ENCODE assay signal across 16 cellular contexts in genomic region chr20:45372241-45372640, GRCh38. TPM values are rescaled to one million over a fixed set of nuclear protein-coding genes. Genes with fewer than 3 reads are reported as not detected.
DNase-seq lines count a peak whose midpoint lies in the region; ATAC-seq and TF ChIP-seq lines count a peak whose summit lies in the region.
"Had no signal": no experiment of that assay in that cellular context is flagged by ENCODE, and none has a peak within 500 bp of the region (broad histone marks: within the 10 kb centered on the region; RNA-seq: fewer than 3 reads in every experiment).

No MANE protein-coding gene starts in this region.

- POLR2A ChIA-PET in activated CD8-positive, alpha-beta T cell treated with anti-CD3 and anti-CD28 coated beads, Interleukin-2, amount 10 ng/mL, durations not matched to agents 7 days and 5 days (lab: Charles Lee), result interaction anchor here (2.0 to 3.6 kb wide), 2 partner anchors 9 to 64 kb away, joined by 13 to 31 read pairs; partner anchors contain the start of gene SYS1
- POLR2A ChIA-PET in activated CD8-positive, alpha-beta T cell treated with anti-CD3 and anti-CD28 coated beads for 36 hours (lab: Charles Lee), result interaction anchor here (0.8 to 3.6 kb wide), 6 partner anchors 9 to 72 kb away, joined by 3 to 35 read pairs (median 6); partner anchors contain the start of genes DBNDD2, PIGT and SYS1

- CTCF ChIA-PET in activated CD8-positive, alpha-beta T cell treated with anti-CD3 and anti-CD28 coated beads, Interleukin-2, amount 10 ng/mL, durations not matched to agents 7 days and 5 days (lab: Charles Lee), result interaction anchor here (0.8 to 20.4 kb wide), 10 partner anchors 10 to 398 kb away, joined by 3 to 606 read pairs (median 32); partner anchors contain the start of genes PIGT and SYS1
- CTCF ChIA-PET in activated CD8-positive, alpha-beta T cell treated with anti-CD3 and anti-CD28 coated beads for 36 hours (lab: Charles Lee), result interaction anchor here (1.5 to 24.4 kb wide), 11 partner anchors 10 to 399 kb away, joined by 3 to 549 read pairs (median 25); partner anchors contain the start of genes PIGT and SYS1

- intact Hi-C loops in activated CD8-positive, alpha-beta T cell treated with anti-CD3 and anti-CD28 coated beads for 36 hours (cut with micrococcal nuclease), result no loop called here

- H3K4me3 Mint-ChIP-seq in activated CD8-positive, alpha-beta T cell treated with anti-CD3 and anti-CD28 coated beads, Interleukin-2, amount 10 ng/mL, durations not matched to agents 7 days and 5 days, result no peak overlapping the region
- no peak overlapping the region for H3K4me3 Mint-ChIP-seq in activated CD8-positive, alpha-beta T cell treated with anti-CD3 and anti-CD28 coated beads for 36 hours
- peak overlapping the region; percentile 49 for H3K4me3 Mint-ChIP-seq in activated T-helper 17 cell treated with anti-CD3 and anti-CD28 coated beads, Interleukin-2, amount 50 U/mL, for 72 hours
- H3K4me3 Mint-ChIP-seq in stimulated activated naive B cell treated with anti-CD40 and anti-IgM and Interleukin-4, amounts not matched to agents 10 μg/mL and 1 μg/mL and 100 μg/mL, for 72 hours, result peak overlapping the region; percentile 70 to 81

- no peak for DNase-seq in activated CD8-positive, alpha-beta T cell treated with anti-CD3 and anti-CD28 coated beads, Interleukin-2, amount 10 ng/mL, durations not matched to agents 7 days and 5 days
- no peak for DNase-seq in activated CD8-positive, alpha-beta T cell treated with anti-CD3 and anti-CD28 coated beads for 36 hours
- no peak for DNase-seq in stimulated activated naive B cell treated with anti-CD40 and anti-IgM and Interleukin-4, amounts not matched to agents 10 μg/mL and 1 μg/mL and 100 μg/mL, for 72 hours
- no peak for DNase-seq in amygdala (lab: John Stamatoyannopoulos, UW)
- no peak for DNase-seq in medulla oblongata (ENCODE audit: extremely low spot score)
- DNase-seq: activated gamma-delta T cell, DMS153, foreskin melanocyte, NCI-H1436 treated with DMSO at 0.1 percent for 48 hours, NCI-H69 had no signal

- peak overlapping the region; percentile 66 for H3K27ac ChIP-seq in layer of hippocampus (ENCODE audit: low read depth, low read length)

- H3K9me3 Mint-ChIP-seq in activated CD8-positive, alpha-beta T cell treated with anti-CD3 and anti-CD28 coated beads, Interleukin-2, amount 10 ng/mL, durations not matched to agents 7 days and 5 days (ENCODE audit: insufficient read depth), result no peaks in the 10 kb centered on the region
- no peaks in the 10 kb centered on the region for H3K9me3 Mint-ChIP-seq in activated CD8-positive, alpha-beta T cell treated with anti-CD3 and anti-CD28 coated beads for 36 hours
- no peaks in the 10 kb centered on the region for H3K9me3 Mint-ChIP-seq in activated T-helper 17 cell treated with anti-CD3 and anti-CD28 coated beads, Interleukin-2, amount 50 U/mL, for 72 hours
- no peaks in the 10 kb centered on the region for H3K9me3 Mint-ChIP-seq in stimulated activated naive B cell treated with anti-CD40 and anti-IgM and Interleukin-4, amounts not matched to agents 10 μg/mL and 1 μg/mL and 100 μg/mL, for 72 hours

- H3K27ac Mint-ChIP-seq in activated CD8-positive, alpha-beta T cell treated with anti-CD3 and anti-CD28 coated beads, Interleukin-2, amount 10 ng/mL, durations not matched to agents 7 days and 5 days, result peak overlapping the region; percentile 58
- H3K27ac Mint-ChIP-seq in activated CD8-positive, alpha-beta T cell treated with anti-CD3 and anti-CD28 coated beads for 36 hours, result no peak overlapping the region
- peak overlapping the region; percentile 68 for H3K27ac Mint-ChIP-seq in activated T-helper 17 cell treated with anti-CD3 and anti-CD28 coated beads, Interleukin-2, amount 50 U/mL, for 72 hours
- no peak overlapping the region for H3K27ac Mint-ChIP-seq in stimulated activated naive B cell treated with anti-CD40 and anti-IgM and Interleukin-4, amounts not matched to agents 10 μg/mL and 1 μg/mL and 100 μg/mL, for 72 hours

- peaks cover 20% of the 10 kb centered on the region for H3K36me3 Mint-ChIP-seq in activated CD8-positive, alpha-beta T cell treated with anti-CD3 and anti-CD28 coated beads, Interleukin-2, amount 10 ng/mL, durations not matched to agents 7 days and 5 days (ENCODE audit: low read depth)
- H3K36me3 Mint-ChIP-seq in activated CD8-positive, alpha-beta T cell treated with anti-CD3 and anti-CD28 coated beads for 36 hours (ENCODE audit: low read depth), result peaks cover 10% of the 10 kb centered on the region
- H3K36me3 Mint-ChIP-seq in activated T-helper 17 cell treated with anti-CD3 and anti-CD28 coated beads, Interleukin-2, amount 50 U/mL, for 72 hours (ENCODE audit: low read depth), result peaks cover 29% of the 10 kb centered on the region
- H3K36me3 Mint-ChIP-seq in stimulated activated naive B cell treated with anti-CD40 and anti-IgM and Interleukin-4, amounts not matched to agents 10 μg/mL and 1 μg/mL and 100 μg/mL, for 72 hours, result peaks cover 22 to 47% of the 10 kb centered on the region in 2 donors

- H3K4me1 Mint-ChIP-seq in activated CD8-positive, alpha-beta T cell treated with anti-CD3 and anti-CD28 coated beads, Interleukin-2, amount 10 ng/mL, durations not matched to agents 7 days and 5 days (ENCODE audit: low read depth), result peaks cover 50% of the 10 kb centered on the region
- H3K4me1 Mint-ChIP-seq in activated CD8-positive, alpha-beta T cell treated with anti-CD3 and anti-CD28 coated beads for 36 hours (ENCODE audit: low read depth), result peaks cover 42% of the 10 kb centered on the region
- H3K4me1 Mint-ChIP-seq in activated T-helper 17 cell treated with anti-CD3 and anti-CD28 coated beads, Interleukin-2, amount 50 U/mL, for 72 hours, result peaks cover 21% of the 10 kb centered on the region
- H3K4me1 Mint-ChIP-seq in stimulated activated naive B cell treated with anti-CD40 and anti-IgM and Interleukin-4, amounts not matched to agents 10 μg/mL and 1 μg/mL and 100 μg/mL, for 72 hours, result peaks cover 47 to 71% of the 10 kb centered on the region in 2 donors

- TF ChIP-seq CTCF in activated CD8-positive, alpha-beta T cell treated with anti-CD3 and anti-CD28 coated beads for 36 hours (IDR thresholded peaks at IDR 0.05), result no peak

- no peak for ATAC-seq in activated CD8-positive, alpha-beta T cell treated with anti-CD3 and anti-CD28 coated beads, Interleukin-2, amount 10 ng/mL, durations not matched to agents 7 days and 5 days
- ATAC-seq in activated CD8-positive, alpha-beta T cell treated with anti-CD3 and anti-CD28 coated beads for 36 hours, result no peak
- ATAC-seq in activated T-helper 17 cell treated with anti-CD3 and anti-CD28 coated beads, Interleukin-2, amount 50 U/mL, for 72 hours (replicated peaks), result no peak
- no peak for ATAC-seq in stimulated activated naive B cell treated with anti-CD40 and anti-IgM and Interleukin-4, amounts not matched to agents 10 μg/mL and 1 μg/mL and 100 μg/mL, for 72 hours (replicated peaks)
- no peak for ATAC-seq in HG03135 (IDR thresholded peaks at IDR 0.05; ENCODE audit: unreplicated experiment)

- H3K27me3 ChIP-seq in layer of hippocampus (ENCODE audit: control insufficient read depth, insufficient read depth, low read length), result no peaks in the 10 kb centered on the region
- H3K27me3 ChIP-seq: uterus had no signal

- H3K27me3 Mint-ChIP-seq in activated CD8-positive, alpha-beta T cell treated with anti-CD3 and anti-CD28 coated beads, Interleukin-2, amount 10 ng/mL, durations not matched to agents 7 days and 5 days (ENCODE audit: low read depth), result no peaks in the 10 kb centered on the region
- no peaks in the 10 kb centered on the region for H3K27me3 Mint-ChIP-seq in activated CD8-positive, alpha-beta T cell treated with anti-CD3 and anti-CD28 coated beads for 36 hours
- H3K27me3 Mint-ChIP-seq in activated T-helper 17 cell treated with anti-CD3 and anti-CD28 coated beads, Interleukin-2, amount 50 U/mL, for 72 hours, result no peaks in the 10 kb centered on the region
- H3K27me3 Mint-ChIP-seq in stimulated activated naive B cell treated with anti-CD40 and anti-IgM and Interleukin-4, amounts not matched to agents 10 μg/mL and 1 μg/mL and 100 μg/mL, for 72 hours, result no peaks in the 10 kb centered on the region

RNA-seq across cellular contexts. Expression of gene TP53TG5, which starts 5.9 kb away (rescaled TPM):
- under 1 TPM in 1 of 2 experiments, not detected in 1; 0.16 TPM for total RNA-seq in activated CD8-positive, alpha-beta T cell treated with anti-CD3 and anti-CD28 coated beads, Interleukin-2, amount 10 ng/mL, durations not matched to agents 7 days and 5 days
- total RNA-seq in activated CD8-positive, alpha-beta T cell treated with anti-CD3 and anti-CD28 coated beads for 36 hours, result under 1 TPM in 1 of 2 experiments, not detected in 1; 0.29 TPM
- total RNA-seq in activated T-helper 17 cell treated with anti-CD3 and anti-CD28 coated beads, Interleukin-2, amount 50 U/mL, for 72 hours, result under 1 TPM; 0.11 to 0.50 TPM
- total RNA-seq: chondrocyte, myocyte had no signal

RNA-seq across cellular contexts. Expression of gene SYS1, which starts 9.3 kb away (rescaled TPM):
- 10 to 100 TPM; 28.0 to 30.8 TPM for total RNA-seq in activated CD8-positive, alpha-beta T cell treated with anti-CD3 and anti-CD28 coated beads, Interleukin-2, amount 10 ng/mL, durations not matched to agents 7 days and 5 days
- 10 to 100 TPM; 19.6 to 20.7 TPM for total RNA-seq in activated CD8-positive, alpha-beta T cell treated with anti-CD3 and anti-CD28 coated beads for 36 hours
- 10 to 100 TPM; 29.9 to 32.9 TPM for total RNA-seq in activated T-helper 17 cell treated with anti-CD3 and anti-CD28 coated beads, Interleukin-2, amount 50 U/mL, for 72 hours

RNA-seq across cellular contexts. Expression of gene SDC4, which starts 24.0 kb away (rescaled TPM):
- 1 to 10 TPM; 6.6 to 6.7 TPM for total RNA-seq in activated CD8-positive, alpha-beta T cell treated with anti-CD3 and anti-CD28 coated beads, Interleukin-2, amount 10 ng/mL, durations not matched to agents 7 days and 5 days
- 10 to 100 TPM; 21.1 to 22.0 TPM for total RNA-seq in activated CD8-positive, alpha-beta T cell treated with anti-CD3 and anti-CD28 coated beads for 36 hours
- 10 to 100 TPM; 21.6 to 62.6 TPM for total RNA-seq in activated T-helper 17 cell treated with anti-CD3 and anti-CD28 coated beads, Interleukin-2, amount 50 U/mL, for 72 hours

RNA-seq across cellular contexts. Expression of gene DBNDD2, which starts 35.8 kb away (rescaled TPM):
- 1 to 10 TPM; 8.1 to 10.0 TPM for total RNA-seq in activated CD8-positive, alpha-beta T cell treated with anti-CD3 and anti-CD28 coated beads, Interleukin-2, amount 10 ng/mL, durations not matched to agents 7 days and 5 days
- 10 to 100 TPM; 13.8 to 15.5 TPM for total RNA-seq in activated CD8-positive, alpha-beta T cell treated with anti-CD3 and anti-CD28 coated beads for 36 hours
- 10 to 100 TPM in 1 of 2 donors, 1 to 10 TPM in 1; 4.6 to 12.5 TPM for total RNA-seq in activated T-helper 17 cell treated with anti-CD3 and anti-CD28 coated beads, Interleukin-2, amount 50 U/mL, for 72 hours

RNA-seq across cellular contexts. Expression of gene PIGT, which starts 43.7 kb away (rescaled TPM):
- 10 to 100 TPM; 59.6 to 62.4 TPM for total RNA-seq in activated CD8-positive, alpha-beta T cell treated with anti-CD3 and anti-CD28 coated beads, Interleukin-2, amount 10 ng/mL, durations not matched to agents 7 days and 5 days
- 10 to 100 TPM; 43.7 to 47.7 TPM for total RNA-seq in activated CD8-positive, alpha-beta T cell treated with anti-CD3 and anti-CD28 coated beads for 36 hours
- total RNA-seq in activated T-helper 17 cell treated with anti-CD3 and anti-CD28 coated beads, Interleukin-2, amount 50 U/mL, for 72 hours, result 10 to 100 TPM; 34.4 to 67.9 TPM

Comparison
In these comparisons a context has a peak if more than half of its experiments do, and no peak if none do; other contexts are left out.
1. H3K27ac Mint-ChIP-seq: peak in activated CD8-positive, alpha-beta T cell treated with anti-CD3 and anti-CD28 coated beads, Interleukin-2, amount 10 ng/mL, durations not matched to agents 7 days and 5 days (single experiment) and activated T-helper 17 cell treated with anti-CD3 and anti-CD28 coated beads, Interleukin-2, amount 50 U/mL, for 72 hours (single experiment); none in activated CD8-positive, alpha-beta T cell treated with anti-CD3 and anti-CD28 coated beads for 36 hours (single experiment) and stimulated activated naive B cell treated with anti-CD40 and anti-IgM and Interleukin-4, amounts not matched to agents 10 μg/mL and 1 μg/mL and 100 μg/mL, for 72 hours (single experiment).
2. H3K4me3 Mint-ChIP-seq: peak in activated T-helper 17 cell treated with anti-CD3 and anti-CD28 coated beads, Interleukin-2, amount 50 U/mL, for 72 hours (single experiment) and stimulated activated naive B cell treated with anti-CD40 and anti-IgM and Interleukin-4, amounts not matched to agents 10 μg/mL and 1 μg/mL and 100 μg/mL, for 72 hours (2 of 2); none in activated CD8-positive, alpha-beta T cell treated with anti-CD3 and anti-CD28 coated beads, Interleukin-2, amount 10 ng/mL, durations not matched to agents 7 days and 5 days (single experiment) and activated CD8-positive, alpha-beta T cell treated with anti-CD3 and anti-CD28 coated beads for 36 hours (single experiment).